Comparison of ENCODE assay signal across 7 cellular contexts in genomic region chr20:13231031-13231752, GRCh38.
DNase-seq lines count a peak whose midpoint lies in the region; ATAC-seq lines count a peak whose summit lies in the region.

No MANE protein-coding gene starts in this region.

- DNase-seq in HCEC 1CT (peak; percentile 63), T1000 (lab: John Stamatoyannopoulos, UW) (peak; percentile 69), dedifferentiated amniotic fluid mesenchymal stem cell (ENCODE audit: extremely low spot score) (peak; percentile 31), COLO668 (lab: John Stamatoyannopoulos, UW; ENCODE audit: unreplicated experiment) (no peak), amygdala (lab: John Stamatoyannopoulos, UW) (no peak)
- peak; percentile 23 to 36 for DNase-seq in stimulated activated CD4-positive, alpha-beta T cell treated with anti-CD3 and anti-CD28 coated beads, Interleukin-2, amount 100 ng/mL, for 24 hours

- no peak for ATAC-seq in HG03135 (IDR thresholded peaks at IDR 0.05; ENCODE audit: unreplicated experiment)

Comparison
In these comparisons a context has a peak if more than half of its experiments do, and no peak if none do; other contexts are left out.
1. DNase-seq: peak in HCEC 1CT (single experiment), T1000 (single experiment), dedifferentiated amniotic fluid mesenchymal stem cell (single experiment) and stimulated activated CD4-positive, alpha-beta T cell treated with anti-CD3 and anti-CD28 coated beads, Interleukin-2, amount 100 ng/mL, for 24 hours (2 of 2); none in COLO668 (single experiment) and amygdala (0 of 56).